ENCODE assay signal across 1 cellular context in genomic region chr10:131935260-131935659, GRCh38.
TF ChIP-seq lines count a peak whose summit lies in the region.

No MANE protein-coding gene starts in this region.

TF ChIP-seq in GM23338, 12 proteins besides CTCF, POLR2A, EP300 and RAD21:
- no peak for TF ChIP-seq EZH2phosphoT487 (IDR thresholded peaks at IDR 0.05; ENCODE audit: unreplicated experiment)
